ENCODE assay signal across 13 cellular contexts in genomic region chr1:33001282-33001681, GRCh38. TPM values are rescaled to one million over a fixed set of nuclear protein-coding genes. Genes with fewer than 3 reads are reported as not detected.
DNase-seq lines count a peak whose midpoint lies in the region; ATAC-seq and TF ChIP-seq lines count a peak whose summit lies in the region.
"Had no signal": no experiment of that assay in that cellular context is flagged by ENCODE, and none has a peak within 500 bp of the region (broad histone marks: within the 10 kb centered on the region; RNA-seq: fewer than 3 reads in every experiment).

No MANE protein-coding gene starts in this region.

- no peak for TF ChIP-seq EP300 in transverse colon (IDR thresholded peaks at IDR 0.05; ENCODE audit: low read depth)

- no peak overlapping the region for H2AFZ ChIP-seq in PC-9

- POLR2A ChIA-PET in PC-9 (lab: Charles Lee; ENCODE audit: unreplicated experiment): interaction anchor here (0.7 kb wide), 1 partner anchor 123 kb away, joined by 3 read pairs; no protein-coding TSS in a partner anchor

- no TSS peak for BruUV-seq in PC-9 (replicated peaks; lab: Mats Ljungman, UMichigan)

- H4K20me1 ChIP-seq in PC-9 (ENCODE audit: insufficient read depth): no peaks in the 10 kb centered on the region

- 94 to 100% methylated on average over 2 of the region's 2 CpGs for WGBS in transverse colon (ENCODE audit: low coverage in 1 of 2), 2 donors

- H3K9me3 ChIP-seq in left ventricle myocardium inferior (replicated peaks) (no peaks in the 10 kb centered on the region), PC-9 (ENCODE audit: insufficient read depth, low read depth) (no peaks in the 10 kb centered on the region), transverse colon (no peaks in the 10 kb centered on the region)
- H3K9me3 ChIP-seq: gastrocnemius medialis had no signal

- no peaks in the 10 kb centered on the region for H3K9me2 ChIP-seq in PC-9 (ENCODE audit: insufficient read depth)

- H3K36me3 ChIP-seq in left ventricle myocardium inferior (no peaks in the 10 kb centered on the region), PC-9 (ENCODE audit: low read depth) (peaks cover 14% of the 10 kb centered on the region), transverse colon (no peaks in the 10 kb centered on the region)

- no peak overlapping the region for H3K4me2 ChIP-seq in PC-9

- TF ChIP-seq CTCF in left ventricle myocardium inferior (IDR thresholded peaks at IDR 0.05; ENCODE audit: borderline replicate concordance): peak; percentile 13
- peak; percentile 40; the same call in 1 of the 2 replicates for TF ChIP-seq CTCF in PC-9 (conservative IDR thresholded peaks at IDR 0.05)
- TF ChIP-seq CTCF in transverse colon (IDR thresholded peaks at IDR 0.05): peak in 3 of 5 experiments; percentile 6 to 21 (median 10)

- H3K27me3 ChIP-seq in left ventricle myocardium inferior (ENCODE audit: low read depth) (no peaks in the 10 kb centered on the region), PC-9 (ENCODE audit: insufficient read depth, low read depth) (no peaks in the 10 kb centered on the region), transverse colon (no peaks in the 10 kb centered on the region)
- H3K27me3 ChIP-seq: gastrocnemius medialis had no signal

- H3K79me2 ChIP-seq in PC-9 (ENCODE audit: low read depth): peaks cover 12% of the 10 kb centered on the region; the same call in 1 of the 2 replicates

- intact Hi-C loops in left ventricle myocardium inferior (cut with micrococcal nuclease) (no loop called here), left ventricle myocardium superior (cut with micrococcal nuclease) (no loop called here), PC-9 (cut with micrococcal nuclease; ENCODE audit: unreplicated experiment) (loop anchor here (10.0 kb wide), 1 partner anchor 186 kb away; the partner anchor contains the start of genes S100PBP and YARS1), transverse colon (cut with DNase I; ENCODE audit: low total_unique reads) (no loop called here)

- peaks cover 25% of the 10 kb centered on the region; the same call in 1 of the 2 replicates for H3F3A ChIP-seq in PC-9 (ENCODE audit: insufficient read depth, low read depth)

- in situ Hi-C loops in transverse colon (cut with MboI; ENCODE audit: low pct_ligation_motif_present in 1 of 4, low pct_unique_long_range_greater_than_20kb in 1 of 4, low sequenced_read_pairs in 3 of 4): loop anchor here in 1 of 4 donors (10.0 kb wide), 1 partner anchor 66 kb away; no protein-coding TSS in a partner anchor

- H3K4me1 ChIP-seq in left ventricle myocardium inferior (peaks cover 58% of the 10 kb centered on the region), PC-9 (replicated peaks; ENCODE audit: insufficient read depth) (0 out of 2 replicates have a peak, but pooled peaks cover under 1% of the 10 kb centered on the region), transverse colon (peaks cover 0 to 13% (median 7%) of the 10 kb centered on the region in 4 donors)

- DNase-seq in left ventricle myocardium inferior (no peak), left ventricle myocardium superior (no peak), PC-9 (no peak), erythroblast (lab: John Stamatoyannopoulos, UW) (peak; percentile 17 to 19), transverse colon (no peak), NCI-H1417 (lab: John Stamatoyannopoulos, UW) (no peak)
- DNase-seq: activated T-cell treated with anti-CD3 and anti-CD28 coated beads, Interleukin-2, amount 50 U/mL, for 4 hours; CD4-positive, alpha-beta T cell; central memory CD4-positive, alpha-beta T cell; gastrocnemius medialis had no signal

- H3K4me3 ChIP-seq in left ventricle myocardium inferior (no peak overlapping the region), PC-9 (no peak overlapping the region), transverse colon (no peak overlapping the region)
- H3K4me3 ChIP-seq: gastrocnemius medialis, lung had no signal

- no peak for TF ChIP-seq POLR2A in erythroblast (IDR thresholded peaks at IDR 0.05; ENCODE audit: low read length)
- no peak for TF ChIP-seq POLR2A in transverse colon (IDR thresholded peaks at IDR 0.05)

- H3K27ac ChIP-seq in left ventricle myocardium inferior (replicated peaks) (no peak overlapping the region), PC-9 (no peak overlapping the region), transverse colon (no peak overlapping the region)
- H3K27ac ChIP-seq: gastrocnemius medialis had no signal

- CTCF ChIA-PET in PC-9 (lab: Charles Lee): interaction anchor here (0.6 to 1.1 kb wide), 2 partner anchors 9 to 53 kb away, joined by 3 read pairs; no protein-coding TSS in a partner anchor

- ATAC-seq in left ventricle myocardium superior (no peak), GM19455 (IDR thresholded peaks at IDR 0.05; ENCODE audit: unreplicated experiment) (no peak), GM21576 (IDR thresholded peaks at IDR 0.05; ENCODE audit: unreplicated experiment) (no peak)
- ATAC-seq: activated T-cell treated with anti-CD3 and anti-CD28 coated beads, Interleukin-2, amount 50 U/mL, for 4 hours; gastrocnemius medialis had no signal

RNA-seq across cellular contexts. Expression of gene AK2, which starts 35.4 kb away (rescaled TPM):
- 121 TPM for total RNA-seq in left ventricle myocardium inferior
- 121 TPM for total RNA-seq in left ventricle myocardium superior
- 191 and 232 TPM in 2 replicates for total RNA-seq in PC-9 (2021)
- total RNA-seq in transverse colon: 100 to 1,000 TPM; 209 to 296 (median 211) TPM

RNA-seq across cellular contexts. Expression of gene RNF19B, which starts 36.7 kb away (rescaled TPM):
- total RNA-seq in left ventricle myocardium inferior: 15.4 TPM
- total RNA-seq in left ventricle myocardium superior: 13.3 TPM
- 25.4 and 25.5 TPM in 2 replicates for total RNA-seq in PC-9 (2021)
- 10 to 100 TPM; 22.5 to 83.8 (median 62.0) TPM for total RNA-seq in transverse colon

Comparison
In these comparisons a context has a peak if more than half of its experiments do, and no peak if none do; other contexts are left out.
1. DNase-seq: peak in erythroblast (2 of 2); none in left ventricle myocardium inferior (single experiment), left ventricle myocardium superior (single experiment), PC-9 (0 of 2), transverse colon (single experiment) and NCI-H1417 (0 of 3).
2. Peak in every context shown above with its lines, with median percentiles within 50 percentile points of each other: CTCF ChIP-seq.